Comparison of ENCODE assay signal across 17 cellular contexts in the genomic region with DNA sequence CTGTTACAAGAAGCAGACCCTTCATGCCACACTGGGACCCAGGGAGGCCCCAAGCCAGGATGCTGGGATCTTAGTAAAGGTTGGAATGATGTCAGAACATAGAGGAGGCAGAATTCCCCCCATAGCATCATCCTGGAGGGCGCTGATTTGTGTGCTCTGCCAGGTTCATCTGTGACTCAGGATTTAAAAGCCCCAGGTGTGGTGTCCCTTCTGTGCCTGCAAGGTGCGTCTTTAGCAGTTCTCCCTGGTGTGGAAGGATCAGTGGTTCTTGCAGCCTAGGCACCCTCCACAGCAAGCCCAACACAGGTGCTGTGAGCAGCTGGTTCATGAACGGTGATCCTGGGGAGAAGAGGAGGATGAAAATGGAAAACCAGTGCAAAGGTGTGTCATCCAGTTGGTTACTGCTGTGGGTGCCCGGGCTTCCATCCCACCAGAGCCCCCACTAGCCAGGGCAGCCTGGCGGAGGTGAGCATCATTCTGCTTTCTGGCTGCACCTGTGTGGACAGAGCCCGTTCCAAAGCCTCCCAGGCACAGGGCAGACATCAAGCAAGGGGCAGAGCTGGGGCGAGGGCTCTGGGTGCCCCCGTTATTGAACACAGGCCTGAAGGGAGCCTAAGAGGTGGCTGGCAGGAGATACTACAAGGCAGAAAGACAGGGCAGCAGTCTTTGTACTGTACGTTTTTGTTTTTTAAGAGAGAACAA. TPM values are rescaled to one million over a fixed set of nuclear protein-coding genes. Genes with fewer than 3 reads are reported as not detected.
DNase-seq lines count a peak whose midpoint lies in the region; ATAC-seq, FAIRE-seq and TF ChIP-seq lines count a peak whose summit lies in the region.
"Had no signal": no experiment of that assay in that cellular context is flagged by ENCODE, and none has a peak within 500 bp of the region (broad histone marks: within the 10 kb centered on the region; RNA-seq: fewer than 3 reads in every experiment).

No MANE protein-coding gene starts in this region.

- POLR2A ChIA-PET in T-cell (lab: Charles Lee) = interaction anchor here in 1 of 2 donors (0.8 kb wide), 1 partner anchor 36 kb away, joined by 7 read pairs; no protein-coding TSS in a partner anchor

- no peak for TF ChIP-seq CTCF in D721Med (IDR thresholded peaks at IDR 0.05; ENCODE audit: insufficient read depth, missing control alignments)

- no peak for ATAC-seq in activated T-cell treated with anti-CD3 and anti-CD28 coated beads, Interleukin-2, amount 50 U/mL, for 4 hours
- no peak for ATAC-seq in T-cell (replicated peaks in 1 of 4)
- no peak for ATAC-seq in activated naive CD8-positive, alpha-beta T cell treated with anti-CD3 and anti-CD28 coated beads, Interleukin-2, amount 50 U/mL, for 24 hours
- ATAC-seq in stimulated activated effector memory CD8-positive, alpha-beta T cell treated with anti-CD3 and anti-CD28 coated beads, Interleukin-12 subunit alpha, Interleukin-12 subunit beta, amount 100 ng/mL, for 72 hours = no peak
- ATAC-seq: left lobe of liver had no signal

- H3K4me1 Mint-ChIP-seq in activated T-cell treated with anti-CD3 and anti-CD28 coated beads, Interleukin-2, amount 50 U/mL, for 4 hours (ENCODE audit: low read depth) = peaks cover 95% of the 10 kb centered on the region
- peaks cover 96 to 98% (median 98%) of the 10 kb centered on the region in 3 donors for H3K4me1 Mint-ChIP-seq in T-cell
- H3K4me1 Mint-ChIP-seq in activated naive CD8-positive, alpha-beta T cell treated with anti-CD3 and anti-CD28 coated beads, Interleukin-2, amount 50 U/mL, for 24 hours = peaks cover 95% of the 10 kb centered on the region
- peaks cover 95% of the 10 kb centered on the region for H3K4me1 Mint-ChIP-seq in stimulated activated effector memory CD8-positive, alpha-beta T cell treated with anti-CD3 and anti-CD28 coated beads, Interleukin-12 subunit alpha, Interleukin-12 subunit beta, amount 100 ng/mL, for 72 hours
- H3K4me1 Mint-ChIP-seq: H9 had no signal

- CTCF ChIA-PET in T-cell (lab: Charles Lee) = interaction anchor here (0.7 to 1.4 kb wide), 4 partner anchors 9 to 33 kb away, joined by 3 to 12 read pairs (median 4); no protein-coding TSS in a partner anchor

- peak overlapping the region; percentile 96 to 99 for H3K27ac Mint-ChIP-seq in T-cell
- peak overlapping the region; percentile 95 for H3K27ac Mint-ChIP-seq in activated naive CD8-positive, alpha-beta T cell treated with anti-CD3 and anti-CD28 coated beads, Interleukin-2, amount 50 U/mL, for 24 hours
- no peak overlapping the region for H3K27ac Mint-ChIP-seq in stimulated activated effector memory CD8-positive, alpha-beta T cell treated with anti-CD3 and anti-CD28 coated beads, Interleukin-12 subunit alpha, Interleukin-12 subunit beta, amount 100 ng/mL, for 72 hours
- H3K27ac Mint-ChIP-seq: H9 had no signal

- FAIRE-seq in D721Med (lab: Jason Lieb, UNC) = no peak

- peak overlapping the region; percentile 68 for H3K4me3 Mint-ChIP-seq in activated T-cell treated with anti-CD3 and anti-CD28 coated beads, Interleukin-2, amount 50 U/mL, for 4 hours
- peak overlapping the region; percentile 21 to 74 (median 40) for H3K4me3 Mint-ChIP-seq in T-cell
- peak overlapping the region; percentile 54 for H3K4me3 Mint-ChIP-seq in activated naive CD8-positive, alpha-beta T cell treated with anti-CD3 and anti-CD28 coated beads, Interleukin-2, amount 50 U/mL, for 24 hours
- peak overlapping the region; percentile 69 for H3K4me3 Mint-ChIP-seq in stimulated activated effector memory CD8-positive, alpha-beta T cell treated with anti-CD3 and anti-CD28 coated beads, Interleukin-12 subunit alpha, Interleukin-12 subunit beta, amount 100 ng/mL, for 72 hours
- H3K4me3 Mint-ChIP-seq: H9 had no signal

- peaks cover 54% of the 10 kb centered on the region for H3K36me3 Mint-ChIP-seq in activated T-cell treated with anti-CD3 and anti-CD28 coated beads, Interleukin-2, amount 50 U/mL, for 4 hours (ENCODE audit: insufficient read depth)
- peaks cover 66% of the 10 kb centered on the region for H3K36me3 Mint-ChIP-seq in T-cell
- H3K36me3 Mint-ChIP-seq in activated naive CD8-positive, alpha-beta T cell treated with anti-CD3 and anti-CD28 coated beads, Interleukin-2, amount 50 U/mL, for 24 hours (ENCODE audit: low read depth) = peaks cover 75% of the 10 kb centered on the region
- H3K36me3 Mint-ChIP-seq in stimulated activated effector memory CD8-positive, alpha-beta T cell treated with anti-CD3 and anti-CD28 coated beads, Interleukin-12 subunit alpha, Interleukin-12 subunit beta, amount 100 ng/mL, for 72 hours = no peaks in the 10 kb centered on the region

- no peaks in the 10 kb centered on the region for H3K27me3 Mint-ChIP-seq in activated T-cell treated with anti-CD3 and anti-CD28 coated beads, Interleukin-2, amount 50 U/mL, for 4 hours (ENCODE audit: low read depth)
- H3K27me3 Mint-ChIP-seq in T-cell = no peaks in the 10 kb centered on the region
- H3K27me3 Mint-ChIP-seq in activated naive CD8-positive, alpha-beta T cell treated with anti-CD3 and anti-CD28 coated beads, Interleukin-2, amount 50 U/mL, for 24 hours = no peaks in the 10 kb centered on the region

- no peak for DNase-seq in activated T-cell treated with anti-CD3 and anti-CD28 coated beads, Interleukin-2, amount 50 U/mL, for 4 hours
- DNase-seq in activated T-cell treated with anti-CD3 and anti-CD28 coated beads, Interleukin-2, amount 50 U/mL, for 1 hour = no peak
- peak in 1 of 34 experiments; percentile 4 for DNase-seq in T-cell
- no peak for DNase-seq in activated naive CD8-positive, alpha-beta T cell treated with anti-CD3 and anti-CD28 coated beads, Interleukin-2, amount 50 U/mL, for 24 hours
- DNase-seq in stimulated activated effector memory CD8-positive, alpha-beta T cell treated with anti-CD3 and anti-CD28 coated beads, Interleukin-12 subunit alpha, Interleukin-12 subunit beta, amount 100 ng/mL, for 72 hours (ENCODE audit: low spot score in 2 of 2) = no peak
- no peak for DNase-seq in D721Med (ENCODE audit: insufficient read length, low spot score)
- no peak for DNase-seq in dedifferentiated amniotic fluid mesenchymal stem cell (ENCODE audit: extremely low spot score)
- DNase-seq in NCI-H1436 (lab: John Stamatoyannopoulos, UW) = no peak
- DNase-seq: activated CD4-positive, CD25-positive, alpha-beta regulatory T cell; esophagus squamous epithelium; H9; midbrain; NCI-H1417 treated with DMSO at 0.1 percent for 48 hours; NCI-H69; SHP77 treated with DMSO at 0.1 percent for 48 hours had no signal

- peaks cover 2% of the 10 kb centered on the region for H3K9me3 Mint-ChIP-seq in activated T-cell treated with anti-CD3 and anti-CD28 coated beads, Interleukin-2, amount 50 U/mL, for 4 hours
- no peaks in the 10 kb centered on the region for H3K9me3 Mint-ChIP-seq in T-cell
- no peaks in the 10 kb centered on the region for H3K9me3 Mint-ChIP-seq in activated naive CD8-positive, alpha-beta T cell treated with anti-CD3 and anti-CD28 coated beads, Interleukin-2, amount 50 U/mL, for 24 hours
- no peaks in the 10 kb centered on the region for H3K9me3 Mint-ChIP-seq in stimulated activated effector memory CD8-positive, alpha-beta T cell treated with anti-CD3 and anti-CD28 coated beads, Interleukin-12 subunit alpha, Interleukin-12 subunit beta, amount 100 ng/mL, for 72 hours
- H3K9me3 Mint-ChIP-seq: H9 had no signal

RNA-seq across cellular contexts. Expression of a gene that starts 49.5 kb away (rescaled TPM):
- 100 to 1,000 TPM; 168 to 229 (median 228) TPM for total RNA-seq in activated T-cell treated with anti-CD3 and anti-CD28 coated beads, Interleukin-2, amount 50 U/mL, for 4 hours
- 100 to 1,000 TPM; 429 to 525 (median 494) TPM for total RNA-seq in T-cell
- total RNA-seq: MCF 10A had no signal
